24 cellular contexts compared by ENCODE assay signal in genomic region chr1:81635816-81636215, GRCh38.
"Had no signal": no experiment of that assay in that cellular context is flagged by ENCODE, and none has a peak within 500 bp of the region (broad histone marks: within the 10 kb centered on the region; RNA-seq: fewer than 3 reads in every experiment).

No MANE protein-coding gene starts in this region.

- H3K27ac ChIP-seq: ascending aorta, breast epithelium, epithelial cell of prostate, foreskin keratinocyte, spleen, thoracic aorta, upper lobe of left lung, WERI-Rb-1 had no signal

- ATAC-seq: activated CD8-positive, alpha-beta memory T cell treated with anti-CD3 and anti-CD28 coated beads, Interleukin-2, amount 10 ng/mL, durations not matched to agents 7 days and 5 days; activated CD8-positive, alpha-beta T cell treated with anti-CD3 and anti-CD28 coated beads for 36 hours; activated naive CD4-positive, alpha-beta T cell treated with anti-CD3 and anti-CD28 coated beads, Interleukin-2, amount 50 U/mL, for 72 hours; foreskin keratinocyte; left cardiac atrium; sciatic nerve had no signal

- H3K4me3 Mint-ChIP-seq: activated CD4-positive, alpha-beta T cell treated with anti-CD3 and anti-CD28 coated beads, Interleukin-2, amount 10 ng/mL, durations not matched to agents 7 days and 5 days; activated CD8-positive, alpha-beta memory T cell treated with anti-CD3 and anti-CD28 coated beads, Interleukin-2, amount 10 ng/mL, durations not matched to agents 7 days and 5 days; activated CD8-positive, alpha-beta T cell treated with anti-CD3 and anti-CD28 coated beads for 36 hours; memory B cell; naive B cell had no signal

- H3K36me3 ChIP-seq: ascending aorta, breast epithelium, spleen, thoracic aorta, upper lobe of left lung, WERI-Rb-1 had no signal

- H3K9me3 ChIP-seq: ascending aorta, breast epithelium, thoracic aorta, upper lobe of left lung had no signal

- H3K27me3 Mint-ChIP-seq: activated CD4-positive, alpha-beta T cell treated with anti-CD3 and anti-CD28 coated beads, Interleukin-2, amount 10 ng/mL, durations not matched to agents 7 days and 5 days; activated CD8-positive, alpha-beta memory T cell treated with anti-CD3 and anti-CD28 coated beads, Interleukin-2, amount 10 ng/mL, durations not matched to agents 7 days and 5 days; activated CD8-positive, alpha-beta T cell treated with anti-CD3 and anti-CD28 coated beads for 36 hours; naive B cell had no signal

- H3K36me3 Mint-ChIP-seq: activated CD8-positive, alpha-beta memory T cell treated with anti-CD3 and anti-CD28 coated beads, Interleukin-2, amount 10 ng/mL, durations not matched to agents 7 days and 5 days; activated naive CD4-positive, alpha-beta T cell treated with anti-CD3 and anti-CD28 coated beads, Interleukin-2, amount 50 U/mL, for 72 hours; memory B cell; naive B cell had no signal

- H3K27me3 ChIP-seq: ascending aorta, breast epithelium, foreskin keratinocyte, spleen, upper lobe of left lung had no signal

- H3K4me1 ChIP-seq: ascending aorta, breast epithelium, foreskin keratinocyte, spleen, upper lobe of left lung had no signal

- H3K4me3 ChIP-seq: ascending aorta, breast epithelium, spleen, thoracic aorta, upper lobe of left lung had no signal

- H3K27ac Mint-ChIP-seq: activated CD4-positive, alpha-beta T cell treated with anti-CD3 and anti-CD28 coated beads, Interleukin-2, amount 10 ng/mL, durations not matched to agents 7 days and 5 days; activated CD8-positive, alpha-beta memory T cell treated with anti-CD3 and anti-CD28 coated beads, Interleukin-2, amount 10 ng/mL, durations not matched to agents 7 days and 5 days; activated CD8-positive, alpha-beta T cell treated with anti-CD3 and anti-CD28 coated beads for 36 hours; activated naive CD4-positive, alpha-beta T cell treated with anti-CD3 and anti-CD28 coated beads, Interleukin-2, amount 50 U/mL, for 72 hours; memory B cell; naive B cell had no signal

- DNase-seq: activated CD4-positive, alpha-beta T cell treated with anti-CD3 and anti-CD28 coated beads, Interleukin-2, amount 10 ng/mL, durations not matched to agents 7 days and 5 days; activated CD4-positive, CD25-positive, alpha-beta regulatory T cell treated with anti-CD3 and anti-CD28 coated beads, Interleukin-2, amount 50 U/mL, for 72 hours; activated CD8-positive, alpha-beta memory T cell treated with anti-CD3 and anti-CD28 coated beads, Interleukin-2, amount 10 ng/mL, durations not matched to agents 7 days and 5 days; activated CD8-positive, alpha-beta T cell treated with anti-CD3 and anti-CD28 coated beads for 36 hours; activated T-cell treated with anti-CD3 and anti-CD28 coated beads, Interleukin-2, amount 50 U/mL, for 1 hour; cortex of kidney; foreskin keratinocyte; glutamatergic neuron; hypothalamus; left cardiac atrium; naive B cell; spleen; stimulated activated CD4-positive, alpha-beta T cell treated with anti-CD3 and anti-CD28 coated beads, Interleukin-4, amount 100 ng/mL, for 1 hour; stimulated activated naive CD4-positive, alpha-beta T cell; T-helper 1 cell; upper lobe of left lung; WERI-Rb-1 had no signal

- H3K4me1 Mint-ChIP-seq: activated CD4-positive, alpha-beta T cell treated with anti-CD3 and anti-CD28 coated beads, Interleukin-2, amount 10 ng/mL, durations not matched to agents 7 days and 5 days; activated CD8-positive, alpha-beta memory T cell treated with anti-CD3 and anti-CD28 coated beads, Interleukin-2, amount 10 ng/mL, durations not matched to agents 7 days and 5 days; memory B cell; naive B cell had no signal
